Comparison of ENCODE assay signal across 17 cellular contexts in the genomic region with DNA sequence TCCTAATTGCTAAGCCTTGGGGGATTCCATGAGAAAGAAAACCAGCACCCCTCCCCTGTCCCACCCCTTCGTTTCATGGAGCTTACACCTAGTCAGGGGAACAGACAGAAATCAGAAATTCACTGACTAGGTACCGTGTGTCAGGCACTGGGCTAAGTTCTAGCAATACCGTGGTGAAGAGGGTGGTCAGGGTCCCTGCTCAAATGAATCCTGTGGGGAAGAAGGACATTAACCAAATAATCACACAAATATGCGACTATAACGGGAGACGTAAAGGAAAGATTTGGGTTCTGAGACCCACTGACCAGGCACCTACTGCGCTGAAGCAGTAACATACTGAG.
"Had no signal": no experiment of that assay in that cellular context is flagged by ENCODE, and none has a peak within 500 bp of the region (broad histone marks: within the 10 kb centered on the region; RNA-seq: fewer than 3 reads in every experiment).

No MANE protein-coding gene starts in this region.

- H3K27ac ChIP-seq: colonic mucosa, heart left ventricle, hepatocyte, pancreas, suprapubic skin, transverse colon, vagina had no signal

- H3K4me1 ChIP-seq: colonic mucosa, pancreas had no signal

- H3K4me1 Mint-ChIP-seq: memory B cell, mesothelial cell of epicardium had no signal

- H3K4me3 ChIP-seq: colonic mucosa, heart left ventricle, hepatocyte, lung, mucosa of descending colon, pancreas, suprapubic skin, transverse colon, vagina had no signal

- H3K27me3 ChIP-seq: colonic mucosa, heart left ventricle, hepatocyte, pancreas, suprapubic skin, vagina had no signal

- H3K36me3 ChIP-seq: colonic mucosa, heart left ventricle, pancreas, suprapubic skin, transverse colon, vagina had no signal

- H3K27ac Mint-ChIP-seq: dendritic cell treated with granulocyte-macrophage colony-stimulating factor and Interleukin-4, amounts not matched to agents 40 ng/mL and 50 ng/mL, for 4 days; endodermal cell; memory B cell; mesothelial cell of epicardium; naive B cell; nephron; stimulated activated naive B cell treated with anti-CD40 and anti-IgM and Interleukin-4, amounts not matched to agents 10 μg/mL and 1 μg/mL and 100 μg/mL, for 72 hours; stimulated activated naive CD8-positive, alpha-beta T cell treated with anti-CD3 and anti-CD28 coated beads, Interleukin-15, Interleukin-2, amounts not matched to agents 100 ng/mL and 50 ng/mL, for 24 hours had no signal

- H3K36me3 Mint-ChIP-seq: memory B cell; mesothelial cell of epicardium; naive B cell; stimulated activated naive B cell treated with anti-CD40 and anti-IgM and Interleukin-4, amounts not matched to agents 10 μg/mL and 1 μg/mL and 100 μg/mL, for 72 hours had no signal

- H3K79me2 ChIP-seq: hepatocyte had no signal

- H3K9me3 ChIP-seq: colonic mucosa, heart left ventricle, mucosa of descending colon, pancreas, suprapubic skin, transverse colon, vagina had no signal

- H3K27me3 Mint-ChIP-seq: stimulated activated naive CD8-positive, alpha-beta T cell treated with anti-CD3 and anti-CD28 coated beads, Interleukin-15, Interleukin-2, amounts not matched to agents 100 ng/mL and 50 ng/mL, for 24 hours had no signal

- H3K9me3 Mint-ChIP-seq: dendritic cell treated with granulocyte-macrophage colony-stimulating factor and Interleukin-4, amounts not matched to agents 40 ng/mL and 50 ng/mL, for 4 days; endodermal cell; memory B cell; mesothelial cell of epicardium; naive B cell; nephron; stimulated activated naive B cell treated with anti-CD40 and anti-IgM and Interleukin-4, amounts not matched to agents 10 μg/mL and 1 μg/mL and 100 μg/mL, for 72 hours; stimulated activated naive CD8-positive, alpha-beta T cell treated with anti-CD3 and anti-CD28 coated beads, Interleukin-15, Interleukin-2, amounts not matched to agents 100 ng/mL and 50 ng/mL, for 24 hours had no signal

- H2AFZ ChIP-seq: hepatocyte had no signal

- H3K4me3 Mint-ChIP-seq: dendritic cell treated with granulocyte-macrophage colony-stimulating factor and Interleukin-4, amounts not matched to agents 40 ng/mL and 50 ng/mL, for 4 days; endodermal cell; memory B cell; mesothelial cell of epicardium; naive B cell; nephron; stimulated activated naive B cell treated with anti-CD40 and anti-IgM and Interleukin-4, amounts not matched to agents 10 μg/mL and 1 μg/mL and 100 μg/mL, for 72 hours; stimulated activated naive CD8-positive, alpha-beta T cell treated with anti-CD3 and anti-CD28 coated beads, Interleukin-15, Interleukin-2, amounts not matched to agents 100 ng/mL and 50 ng/mL, for 24 hours had no signal
